In genomic region chr7:25622716-25623115, GRCh38 we compare ENCODE assay signal across 14 cellular contexts.
"Had no signal": no experiment of that assay in that cellular context is flagged by ENCODE, and none has a peak within 500 bp of the region (broad histone marks: within the 10 kb centered on the region; RNA-seq: fewer than 3 reads in every experiment).

No MANE protein-coding gene starts in this region.

- H3K27ac ChIP-seq: heart left ventricle, neutrophil, thoracic aorta, transverse colon had no signal

- H3K9me3 Mint-ChIP-seq: dendritic cell treated with granulocyte-macrophage colony-stimulating factor and Interleukin-4, amounts not matched to agents 40 ng/mL and 50 ng/mL, for 4 days had no signal

- H3K27me3 ChIP-seq: heart left ventricle, stomach, transverse colon had no signal

- H3K36me3 ChIP-seq: heart left ventricle, neutrophil, stomach, thoracic aorta, transverse colon had no signal

- H3K9me3 ChIP-seq: heart left ventricle, neutrophil, stomach, thoracic aorta, transverse colon had no signal

- ATAC-seq: heart left ventricle; naive thymus-derived CD4-positive, alpha-beta T cell had no signal

- H3K36me3 Mint-ChIP-seq: naive thymus-derived CD4-positive, alpha-beta T cell had no signal

- H3K4me3 ChIP-seq: heart left ventricle, stomach, thoracic aorta, transverse colon had no signal

- H3K27ac Mint-ChIP-seq: dendritic cell treated with granulocyte-macrophage colony-stimulating factor and Interleukin-4, amounts not matched to agents 40 ng/mL and 50 ng/mL, for 4 days had no signal

- H3K4me3 Mint-ChIP-seq: dendritic cell treated with granulocyte-macrophage colony-stimulating factor and Interleukin-4, amounts not matched to agents 40 ng/mL and 50 ng/mL, for 4 days had no signal

- DNase-seq: foreskin melanocyte; heart left ventricle; hippocampal formation; naive thymus-derived CD4-positive, alpha-beta T cell; posterior cingulate gyrus; small intestine; stimulated activated CD4-positive, alpha-beta T cell treated with anti-CD3 and anti-CD28 coated beads, Interleukin-12 subunit alpha, Interleukin-12 subunit beta, amount 100 ng/mL, for 4 hours; stimulated activated naive CD4-positive, alpha-beta T cell; stomach; substantia nigra; transverse colon had no signal
